ENCODE assay signal across 8 cellular contexts in genomic region chr2:168457177-168457905, GRCh38. TPM values are rescaled to one million over a fixed set of nuclear protein-coding genes. Genes with fewer than 3 reads are reported as not detected.
A peak's percentile ranks its signal among the peaks of the same experiment; 100 is the strongest.
DNase-seq lines count a peak whose midpoint lies in the region; ATAC-seq, FAIRE-seq and TF ChIP-seq lines count a peak whose summit lies in the region.

No MANE protein-coding gene starts in this region.

- peak overlapping the region; percentile 75 for H3K4me3 ChIP-seq in GM12878
- peak overlapping the region; percentile 84 for H3K4me3 ChIP-seq in aorta (ENCODE audit: low read length in 2 of 2)

- H3K4me2 ChIP-seq in GM12878 (ENCODE audit: control insufficient read depth, insufficient read depth) = peak overlapping the region; percentile 43

- H4K20me1 ChIP-seq in GM12878 (ENCODE audit: control insufficient read depth, insufficient read depth) = 0 out of 2 replicates have a peak, but pooled peaks cover 2% of the 10 kb centered on the region

- intact Hi-C loops in GM12878 (cut with micrococcal nuclease; ENCODE audit: unreplicated experiment) = loop anchor here (2.0 to 5.0 kb wide), 4 partner anchors 33 to 111 kb away; no protein-coding TSS in a partner anchor
- intact Hi-C loops in aorta (cut with DNase I) = loop anchor here in 1 of 2 donors (5.0 to 10.0 kb wide), 2 partner anchors 55 to 177 kb away; no protein-coding TSS in a partner anchor

- no peak for TF ChIP-seq RAD21 in GM12878 (IDR thresholded peaks at IDR 0.05; ENCODE audit: insufficient read depth, low read depth, low read length)

- no peaks in the 10 kb centered on the region for H3K36me3 ChIP-seq in GM12878 (ENCODE audit: control insufficient read depth in 2 of 2, insufficient read depth in 2 of 2, low read length in 1 of 2)
- no peaks in the 10 kb centered on the region for H3K36me3 ChIP-seq in aorta (ENCODE audit: control insufficient read depth in 1 of 2, insufficient read depth in 2 of 2, low read length in 1 of 2)

- peak overlapping the region; percentile 76 for H2AFZ ChIP-seq in GM12878 (ENCODE audit: control insufficient read depth, low read depth, low read length)

- 3% methylated on average over 19 of the region's 19 CpGs for WGBS in GM12878 (ENCODE audit: insufficient coverage, insufficient replicate concordance, low lambda C conversion rate, missing lambda C conversion rate)
- 33 to 39% methylated on average over 19 of the region's 19 CpGs for WGBS in aorta, 2 donors

- BruUV-seq in GM12878 (replicated peaks; lab: Mats Ljungman, UMichigan) = TSS peak; percentile 46

- no peaks in the 10 kb centered on the region for H3K27me3 ChIP-seq in GM12878 (replicated peaks in 1 of 2; ENCODE audit: control insufficient read depth in 2 of 2, insufficient read depth in 2 of 2, low read length in 1 of 2)
- H3K27me3 ChIP-seq in aorta (ENCODE audit: control insufficient read depth in 1 of 2, insufficient read depth in 2 of 2, low read length in 1 of 2) = no peaks in the 10 kb centered on the region

- H3K79me2 ChIP-seq in GM12878 (ENCODE audit: control insufficient read depth, insufficient read depth, low read length) = peaks cover 62% of the 10 kb centered on the region

- SMC1A ChIA-PET in GM12878 (lab: Charles Lee; ENCODE audit: uncharacterized antibody, unreplicated experiment) = interaction anchor here (1.2 to 2.4 kb wide), 2 partner anchors 10 to 32 kb away, joined by 3 to 16 read pairs; no protein-coding TSS in a partner anchor

- H3K4me1 ChIP-seq in GM12878 (ENCODE audit: control insufficient read depth, insufficient read depth, low read length) (peaks cover 22% of the 10 kb centered on the region), aorta (ENCODE audit: control insufficient read depth in 1 of 2, insufficient read depth in 2 of 2, low read length in 2 of 2) (peaks cover 0 to 3% of the 10 kb centered on the region in 2 donors)

- CTCF ChIA-PET in GM12878 (lab: Yijun Ruan, JAX) = interaction anchor here (0.6 kb wide), 1 partner anchor 65 kb away, joined by 4 read pairs; no protein-coding TSS in a partner anchor

- no peak for FAIRE-seq in GM12878 (lab: Jason Lieb, UNC)

- ATAC-seq in GM12878 = peak; percentile 17
- ATAC-seq in aorta (ENCODE audit: low FRiP score) = no peak
- no peak for ATAC-seq in HG02981 (IDR thresholded peaks at IDR 0.05; ENCODE audit: unreplicated experiment)
- no peak for ATAC-seq in HG02610 (IDR thresholded peaks at IDR 0.05; ENCODE audit: unreplicated experiment)

- RAD21 ChIA-PET in GM12878 (lab: Charles Lee; ENCODE audit: unreplicated experiment) = interaction anchor here (1.0 kb wide), 2 partner anchors 11 to 37 kb away, joined by 3 read pairs; no protein-coding TSS in a partner anchor

- TF ChIP-seq EP300 in GM12878 (IDR thresholded peaks at IDR 0.05; ENCODE audit: borderline replicate concordance in 1 of 2, control insufficient read depth in 1 of 2, low read depth in 2 of 2, low read length in 2 of 2) = no peak

- POLR2A ChIA-PET in GM12878 (lab: Charles Lee) = no interaction called here

- in situ Hi-C loops in GM12878 (cut with MboI) = no loop called here

- H3K9ac ChIP-seq in GM12878 (ENCODE audit: control insufficient read depth, insufficient read depth, low read length) = peak overlapping the region; percentile 91

- no peak for TF ChIP-seq POLR2A in GM12878 (IDR thresholded peaks at IDR 0.05; ENCODE audit: low read depth, low read length)

- H3K9me3 ChIP-seq in GM12878 (replicated peaks; ENCODE audit: control insufficient read depth, insufficient read depth, low read length) (no peaks in the 10 kb centered on the region; the same call in 2 of the 3 replicates), aorta (ENCODE audit: control insufficient read depth, low read length) (no peaks in the 10 kb centered on the region)

- TF ChIP-seq CTCF in GM12878 (IDR thresholded peaks at IDR 0.05 in 2 of 3, conservative IDR thresholded peaks at IDR 0.05 in 1 of 3; ENCODE audit: control insufficient read depth in 2 of 3, extremely low read depth in 1 of 3, insufficient read depth in 1 of 3, low read depth in 3 of 3, low read length in 3 of 3) = no peak

- DNase-seq in SIG-M5 treated with dmso at 0.1 percent for 504 hours (lab: John Stamatoyannopoulos, UW; ENCODE audit: unreplicated experiment) (peak; percentile 52), SIG-M5 (lab: John Stamatoyannopoulos, UW) (no peak), HT-29 (ENCODE audit: low spot score) (peak; percentile 47), GM12878 (ENCODE audit: low read depth, low spot score) (peak; percentile 42), medulla oblongata (ENCODE audit: extremely low spot score) (peak; percentile 31), aorta (no peak)

- H3K27ac ChIP-seq in GM12878 (ENCODE audit: control insufficient read depth, insufficient read depth) (peak overlapping the region; percentile 91), aorta (ENCODE audit: low read depth in 1 of 2, low read length in 2 of 2) (no peak overlapping the region)

TF ChIP-seq in GM12878, 131 proteins besides CTCF, POLR2A, EP300 and RAD21:
- TF ChIP-seq RUNX3 (IDR thresholded peaks at IDR 0.05; ENCODE audit: low read length) (0 out of 2 replicates have a peak, but pooled peaks have one; percentile 2), SPI1 (IDR thresholded peaks at IDR 0.05; ENCODE audit: borderline replicate concordance, insufficient read depth, low read depth, low read length) (peak; percentile 53; the same call in 1 of the 2 replicates), CBX5 (IDR thresholded peaks at IDR 0.05; ENCODE audit: low read depth) (0 out of 2 replicates have a peak, but pooled peaks have one; percentile 32), CUX1 (IDR thresholded peaks at IDR 0.05; ENCODE audit: insufficient replicate concordance, low read depth, low read length) (no peak), ZZZ3 (IDR thresholded peaks at IDR 0.05; ENCODE audit: control insufficient read depth, insufficient read length, low read depth) (no peak), BMI1 (IDR thresholded peaks at IDR 0.05; ENCODE audit: borderline replicate concordance) (0 out of 2 replicates have a peak, but pooled peaks have one; percentile 36), TAF1 (IDR thresholded peaks at IDR 0.05; ENCODE audit: borderline replicate concordance, low read depth, low read length) (no peak)

RNA-seq across cellular contexts. Expression of gene CERS6, which starts 1.3 kb away (rescaled TPM):
- 28.0 and 32.0 TPM in 2 replicates for total RNA-seq in HT-29 (2014; rRNA removed; shearing (Covaris generic))
- 29.6 and 30.4 TPM in 2 replicates for total RNA-seq in GM12878 (2013; cell fraction: nucleolus; rRNA removed)
- 20.4 and 22.2 TPM in 2 replicates for total RNA-seq in GM12878 (2014; rRNA removed)
- 17.6 TPM in 2 replicates for total RNA-seq in GM12878 (2014; rRNA removed; fragmentation: Illumina TruSeq; extraction: Trizol)
- 15.3 and 17.0 TPM in 2 replicates for total RNA-seq in GM12878 (2021)
- polyA plus RNA-seq in GM12878 (2011; ENCODE audit: low read depth) = 6.0 TPM
- polyA plus RNA-seq in GM12878 (2011; rRNA removed) = 12.0 and 17.6 TPM in 2 replicates
- polyA plus RNA-seq in GM12878 (2011; cell fraction: cytosol; rRNA removed) = 6.1 and 8.2 TPM in 2 replicates
- polyA plus RNA-seq in GM12878 (2011; cell fraction: nucleus; rRNA removed) = 8.5 and 10.0 TPM in 2 replicates
- polyA plus RNA-seq in GM12878 (2012) = 12.5 and 13.9 TPM in 2 replicates
- polyA plus RNA-seq in GM12878 (2014; fragmentation: Illumina TruSeq; extraction: Trizol) = 19.6 and 24.1 TPM in 2 replicates
- 1 to 10 TPM; 1.3 to 2.5 TPM for polyA plus RNA-seq in GM12878 (2014; fragmentation: Nextera tagmentation; extraction: Ambion mirVana)
- polyA plus RNA-seq in GM12878 (2014; rRNA removed) = 8.8 and 9.4 TPM in 2 replicates
- 10 to 100 TPM in 1 of 2 experiments, 1 to 10 TPM in 1; 6.2 to 16.1 TPM for polyA plus RNA-seq in GM12878 (2016; fragmentation: Nextera tagmentation; extraction: Ambion mirVana)
- 18.6 and 19.1 TPM in 2 replicates for polyA minus RNA-seq in GM12878 (2011; rRNA and poly(A)+ RNA removed)
- 6.7 and 8.8 TPM in 2 replicates for polyA minus RNA-seq in GM12878 (2011; cell fraction: cytosol; rRNA and poly(A)+ RNA removed)
- 10.8 and 16.3 TPM in 2 replicates for polyA minus RNA-seq in GM12878 (2011; cell fraction: nucleus; rRNA and poly(A)+ RNA removed)
- 10 to 100 TPM in 1 of 2 donors, 1 to 10 TPM in 1; 8.3 to 10.6 TPM for total RNA-seq in aorta
- 1 to 10 TPM; 4.3 to 4.6 TPM for polyA plus RNA-seq in aorta

Comparison
In these comparisons a context has a peak if more than half of its experiments do, and no peak if none do; other contexts are left out.
1. DNase-seq: peak in SIG-M5 treated with dmso at 0.1 percent for 504 hours (single experiment), HT-29 (single experiment), GM12878 (single experiment) and medulla oblongata (single experiment); none in SIG-M5 (single experiment) and aorta (0 of 2).